Comparison of ENCODE assay signal across 24 cellular contexts in the genomic region with DNA sequence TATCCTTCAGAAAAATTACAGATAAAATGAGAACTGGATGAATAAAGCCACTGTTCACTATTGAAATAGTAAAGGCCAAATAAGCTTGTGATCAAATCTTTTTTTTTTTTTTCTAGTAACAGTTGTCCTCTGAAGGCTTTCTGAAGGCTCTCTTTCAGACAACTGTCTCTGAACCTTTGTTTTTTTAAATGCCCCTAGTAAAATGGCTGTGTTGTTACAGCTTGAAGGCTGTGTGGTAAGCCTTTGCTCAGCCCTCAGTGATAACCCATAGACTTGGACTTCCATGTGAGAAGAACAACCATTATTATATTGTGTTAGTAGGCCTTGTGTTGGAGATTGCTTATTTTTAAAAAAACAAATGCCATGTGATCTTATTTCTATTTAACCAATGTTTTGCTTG. TPM values are rescaled to one million over a fixed set of nuclear protein-coding genes. Genes with fewer than 3 reads are reported as not detected.
DNase-seq lines count a peak whose midpoint lies in the region; ATAC-seq, FAIRE-seq and TF ChIP-seq lines count a peak whose summit lies in the region.
"Had no signal": no experiment of that assay in that cellular context is flagged by ENCODE, and none has a peak within 500 bp of the region (broad histone marks: within the 10 kb centered on the region; RNA-seq: fewer than 3 reads in every experiment).

No MANE protein-coding gene starts in this region.

- H3K27ac Mint-ChIP-seq in chondrocyte (ENCODE audit: unreplicated experiment): no peak overlapping the region
- H3K27ac Mint-ChIP-seq: CD8-positive, alpha-beta T cell; H9; IgD-negative memory B cell had no signal

- ATAC-seq in HG02678 (IDR thresholded peaks at IDR 0.05; ENCODE audit: unreplicated experiment) (no peak), GM21390 (IDR thresholded peaks at IDR 0.05; ENCODE audit: unreplicated experiment) (no peak)
- ATAC-seq: CD8-positive, alpha-beta T cell; Panc1 had no signal

- no peaks in the 10 kb centered on the region for H3K27me3 Mint-ChIP-seq in chondrocyte (ENCODE audit: low read depth)
- H3K27me3 Mint-ChIP-seq: IgD-negative memory B cell had no signal

- H3K27ac ChIP-seq in caudate nucleus (ENCODE audit: low read depth, low read length): peak overlapping the region; percentile 88
- H3K27ac ChIP-seq in layer of hippocampus (ENCODE audit: low read depth, low read length): peak overlapping the region; percentile 66
- H3K27ac ChIP-seq in substantia nigra (ENCODE audit: low read depth, low read length, poor library complexity, severe bottlenecking): peak overlapping the region; percentile 80
- H3K27ac ChIP-seq: BLaER1 treated with 17β-estradiol and CSF1 and Interleukin-3, amounts not matched to agents 10 nM and 100 nM; SK-N-MC had no signal

- DNase-seq in H54 (ENCODE audit: insufficient read length, low spot score) (no peak), caudate nucleus (lab: John Stamatoyannopoulos, UW) (peak in 2 of 61 donors; percentile 2 to 21), substantia nigra (lab: John Stamatoyannopoulos, UW) (peak in 2 of 49 donors; percentile 7 to 14), SIG-M5 treated with dmso at 0.1 percent for 504 hours (lab: John Stamatoyannopoulos, UW; ENCODE audit: unreplicated experiment) (no peak), chondrocyte (ENCODE audit: low spot score) (no peak)
- DNase-seq: CD8-positive, alpha-beta T cell; H9; Kasumi-1; MG63; NCI-H1092; NCI-H1436 treated with DMSO at 0.1 percent for 48 hours; NCI-H2081; NCI-H2171 treated with DMSO at 0.1 percent for 48 hours; NCI-H446 treated with DMSO at 0.1 percent for 48 hours had no signal

- no peak for TF ChIP-seq CTCF in chondrocyte (IDR thresholded peaks at IDR 0.05)

- H3K27me3 ChIP-seq in layer of hippocampus (ENCODE audit: control insufficient read depth, insufficient read depth, low read length): no peaks in the 10 kb centered on the region
- H3K27me3 ChIP-seq: BLaER1 treated with 17β-estradiol and CSF1 and Interleukin-3, amounts not matched to agents 10 nM and 100 nM; MG63 had no signal

- peaks cover 29% of the 10 kb centered on the region for H3K4me1 Mint-ChIP-seq in chondrocyte (ENCODE audit: low read depth)
- H3K4me1 Mint-ChIP-seq: IgD-negative memory B cell had no signal

- FAIRE-seq in H54 (lab: Jason Lieb, UNC): peak; percentile 41
- FAIRE-seq: A204.1, GM12892, HTR-8/SVneo had no signal

- no peaks in the 10 kb centered on the region for H3K36me3 Mint-ChIP-seq in chondrocyte (ENCODE audit: low read depth)
- H3K36me3 Mint-ChIP-seq: CD8-positive, alpha-beta T cell; IgD-negative memory B cell had no signal

- H3K9me3 Mint-ChIP-seq in chondrocyte (ENCODE audit: low read depth): no peaks in the 10 kb centered on the region
- H3K9me3 Mint-ChIP-seq: CD8-positive, alpha-beta T cell had no signal

- H3K4me3 Mint-ChIP-seq in chondrocyte (ENCODE audit: unreplicated experiment): no peak overlapping the region
- H3K4me3 Mint-ChIP-seq: CD8-positive, alpha-beta T cell; H9; IgD-negative memory B cell had no signal

- no peak for TF ChIP-seq POLR2A in H54 (IDR thresholded peaks at IDR 0.05; ENCODE audit: low read depth, low read length)

RNA-seq across cellular contexts. Expression of a gene that starts 17.6 kb away (rescaled TPM):
- total RNA-seq in chondrocyte: 31.5 to 42.3 TPM (median 33.9 TPM) in 3 replicates
